In genomic region chr19:4402171-4403004, GRCh38 we compare ENCODE assay signal across 1 cellular context.
TF ChIP-seq lines count a peak whose summit lies in the region.

Gene CHAF1A (plus strand): TSS chr19:4402640. CDS start chr19:4402763, 123 bp downstream.

TF ChIP-seq in HepG2, 621 proteins besides CTCF, POLR2A, EP300 and RAD21 (continued from another document and continues in another):
- TF ChIP-seq, protein P1, sequence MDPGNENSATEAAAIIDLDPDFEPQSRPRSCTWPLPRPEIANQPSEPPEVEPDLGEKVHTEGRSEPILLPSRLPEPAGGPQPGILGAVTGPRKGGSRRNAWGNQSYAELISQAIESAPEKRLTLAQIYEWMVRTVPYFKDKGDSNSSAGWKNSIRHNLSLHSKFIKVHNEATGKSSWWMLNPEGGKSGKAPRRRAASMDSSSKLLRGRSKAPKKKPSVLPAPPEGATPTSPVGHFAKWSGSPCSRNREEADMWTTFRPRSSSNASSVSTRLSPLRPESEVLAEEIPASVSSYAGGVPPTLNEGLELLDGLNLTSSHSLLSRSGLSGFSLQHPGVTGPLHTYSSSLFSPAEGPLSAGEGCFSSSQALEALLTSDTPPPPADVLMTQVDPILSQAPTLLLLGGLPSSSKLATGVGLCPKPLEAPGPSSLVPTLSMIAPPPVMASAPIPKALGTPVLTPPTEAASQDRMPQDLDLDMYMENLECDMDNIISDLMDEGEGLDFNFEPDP (CRISPR knock-in tag; conservative IDR thresholded peaks at IDR 0.05), result no peak
- TF ChIP-seq ZNF362 (CRISPR knock-in tag; IDR thresholded peaks at IDR 0.05; ENCODE audit: borderline replicate concordance), result no peak
- no peak for TF ChIP-seq LCORL (IDR thresholded peaks at IDR 0.05)
- TF ChIP-seq LCORL (CRISPR knock-in tag; IDR thresholded peaks at IDR 0.05), result no peak
- TF ChIP-seq JUN (CRISPR knock-in tag; IDR thresholded peaks at IDR 0.05), result no peak
- no peak for TF ChIP-seq ZNF550 (CRISPR knock-in tag; IDR thresholded peaks at IDR 0.05; ENCODE audit: borderline replicate concordance)
- no peak for TF ChIP-seq ZNF274 (CRISPR knock-in tag; IDR thresholded peaks at IDR 0.05)
- TF ChIP-seq, protein P2, sequence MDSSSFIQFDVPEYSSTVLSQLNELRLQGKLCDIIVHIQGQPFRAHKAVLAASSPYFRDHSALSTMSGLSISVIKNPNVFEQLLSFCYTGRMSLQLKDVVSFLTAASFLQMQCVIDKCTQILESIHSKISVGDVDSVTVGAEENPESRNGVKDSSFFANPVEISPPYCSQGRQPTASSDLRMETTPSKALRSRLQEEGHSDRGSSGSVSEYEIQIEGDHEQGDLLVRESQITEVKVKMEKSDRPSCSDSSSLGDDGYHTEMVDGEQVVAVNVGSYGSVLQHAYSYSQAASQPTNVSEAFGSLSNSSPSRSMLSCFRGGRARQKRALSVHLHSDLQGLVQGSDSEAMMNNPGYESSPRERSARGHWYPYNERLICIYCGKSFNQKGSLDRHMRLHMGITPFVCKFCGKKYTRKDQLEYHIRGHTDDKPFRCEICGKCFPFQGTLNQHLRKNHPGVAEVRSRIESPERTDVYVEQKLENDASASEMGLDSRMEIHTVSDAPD (CRISPR knock-in tag; IDR thresholded peaks at IDR 0.05), result no peak
- peak; percentile 30; the same call in 1 of the 2 replicates for TF ChIP-seq ZNF563 (CRISPR knock-in tag; IDR thresholded peaks at IDR 0.05)
- TF ChIP-seq ZBTB38 (CRISPR knock-in tag; IDR thresholded peaks at IDR 0.05), result no peak
- peak; percentile 47; the same call in 1 of the 2 replicates for TF ChIP-seq ZSCAN31 (CRISPR knock-in tag; IDR thresholded peaks at IDR 0.05; ENCODE audit: low read depth)
- no peak for TF ChIP-seq EHMT2 (IDR thresholded peaks at IDR 0.05; ENCODE audit: borderline replicate concordance, low read depth, low read length)
- TF ChIP-seq RBFOX2 (IDR thresholded peaks at IDR 0.05; ENCODE audit: low read depth, low read length), result peak; percentile 76
- no peak for TF ChIP-seq CSRNP2 (CRISPR knock-in tag; conservative IDR thresholded peaks at IDR 0.05; ENCODE audit: low read depth)
- TF ChIP-seq TBX3 (IDR thresholded peaks at IDR 0.05; ENCODE audit: borderline replicate concordance), result no peak
- no peak for TF ChIP-seq CENPT (CRISPR knock-in tag; IDR thresholded peaks at IDR 0.05; ENCODE audit: low read depth)
- TF ChIP-seq ZNF205 (CRISPR knock-in tag; IDR thresholded peaks at IDR 0.05), result no peak
- peak; percentile 61 for TF ChIP-seq POGZ (CRISPR knock-in tag; IDR thresholded peaks at IDR 0.05)
- peak; percentile 74 for TF ChIP-seq GABPB1 (CRISPR knock-in tag; IDR thresholded peaks at IDR 0.05)
- no peak for TF ChIP-seq SRSF1 (optimal IDR thresholded peaks at IDR 0.05; ENCODE audit: low read depth, low read length)
- TF ChIP-seq ZNF720 (CRISPR knock-in tag; IDR thresholded peaks at IDR 0.05), result no peak
- TF ChIP-seq, protein P3, sequence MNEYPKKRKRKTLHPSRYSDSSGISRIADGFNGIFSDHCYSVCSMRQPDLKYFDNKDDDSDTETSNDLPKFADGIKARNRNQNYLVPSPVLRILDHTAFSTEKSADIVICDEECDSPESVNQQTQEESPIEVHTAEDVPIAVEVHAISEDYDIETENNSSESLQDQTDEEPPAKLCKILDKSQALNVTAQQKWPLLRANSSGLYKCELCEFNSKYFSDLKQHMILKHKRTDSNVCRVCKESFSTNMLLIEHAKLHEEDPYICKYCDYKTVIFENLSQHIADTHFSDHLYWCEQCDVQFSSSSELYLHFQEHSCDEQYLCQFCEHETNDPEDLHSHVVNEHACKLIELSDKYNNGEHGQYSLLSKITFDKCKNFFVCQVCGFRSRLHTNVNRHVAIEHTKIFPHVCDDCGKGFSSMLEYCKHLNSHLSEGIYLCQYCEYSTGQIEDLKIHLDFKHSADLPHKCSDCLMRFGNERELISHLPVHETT (CRISPR knock-in tag; conservative IDR thresholded peaks at IDR 0.05), result no peak; the same call in 1 of the 2 replicates
- no peak for TF ChIP-seq ZNF296 (CRISPR knock-in tag; conservative IDR thresholded peaks at IDR 0.05)
- TF ChIP-seq CAMTA2 (CRISPR knock-in tag; IDR thresholded peaks at IDR 0.05; ENCODE audit: borderline replicate concordance), result no peak
- 0 out of 2 replicates have a peak, but pooled peaks have one; percentile 26 for TF ChIP-seq ZNF777 (CRISPR knock-in tag; IDR thresholded peaks at IDR 0.05)
- TF ChIP-seq HOXA5 (CRISPR knock-in tag; IDR thresholded peaks at IDR 0.05), result no peak
- TF ChIP-seq RNF219 (CRISPR knock-in tag; IDR thresholded peaks at IDR 0.05), result no peak
- TF ChIP-seq ZNF660 (CRISPR knock-in tag; IDR thresholded peaks at IDR 0.05; ENCODE audit: borderline replicate concordance, low read depth), result no peak
- no peak for TF ChIP-seq HOXD1 (CRISPR knock-in tag; IDR thresholded peaks at IDR 0.05)
- no peak for TF ChIP-seq TP53 (CRISPR knock-in tag; conservative IDR thresholded peaks at IDR 0.05)
- TF ChIP-seq UBTF (CRISPR knock-in tag; IDR thresholded peaks at IDR 0.05), result peak; percentile 10; the same call in 1 of the 2 replicates
- no peak for TF ChIP-seq SRY (CRISPR knock-in tag; IDR thresholded peaks at IDR 0.05)
- TF ChIP-seq, protein P4, sequence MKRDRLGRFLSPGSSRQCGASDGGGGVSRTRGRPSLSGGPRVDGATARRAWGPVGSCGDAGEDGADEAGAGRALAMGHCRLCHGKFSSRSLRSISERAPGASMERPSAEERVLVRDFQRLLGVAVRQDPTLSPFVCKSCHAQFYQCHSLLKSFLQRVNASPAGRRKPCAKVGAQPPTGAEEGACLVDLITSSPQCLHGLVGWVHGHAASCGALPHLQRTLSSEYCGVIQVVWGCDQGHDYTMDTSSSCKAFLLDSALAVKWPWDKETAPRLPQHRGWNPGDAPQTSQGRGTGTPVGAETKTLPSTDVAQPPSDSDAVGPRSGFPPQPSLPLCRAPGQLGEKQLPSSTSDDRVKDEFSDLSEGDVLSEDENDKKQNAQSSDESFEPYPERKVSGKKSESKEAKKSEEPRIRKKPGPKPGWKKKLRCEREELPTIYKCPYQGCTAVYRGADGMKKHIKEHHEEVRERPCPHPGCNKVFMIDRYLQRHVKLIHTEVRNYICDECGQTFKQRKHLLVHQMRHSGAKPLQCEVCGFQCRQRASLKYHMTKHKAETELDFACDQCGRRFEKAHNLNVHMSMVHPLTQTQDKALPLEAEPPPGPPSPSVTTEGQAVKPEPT (CRISPR knock-in tag; IDR thresholded peaks at IDR 0.05; ENCODE audit: low read depth), result peak; percentile 88; the same call in 1 of the 2 replicates
- TF ChIP-seq ZNF569 (CRISPR knock-in tag; IDR thresholded peaks at IDR 0.05; ENCODE audit: borderline replicate concordance), result no peak
- TF ChIP-seq SAFB2 (CRISPR knock-in tag; IDR thresholded peaks at IDR 0.05; ENCODE audit: borderline replicate concordance, low read depth), result no peak
- no peak for TF ChIP-seq TRAFD1 (CRISPR knock-in tag; IDR thresholded peaks at IDR 0.05; ENCODE audit: borderline replicate concordance)
- TF ChIP-seq TFAP4 (IDR thresholded peaks at IDR 0.05; ENCODE audit: borderline replicate concordance, low read depth), result no peak
- peak; percentile 53; the same call in 1 of the 2 replicates for TF ChIP-seq ZBTB3 (CRISPR knock-in tag; IDR thresholded peaks at IDR 0.05; ENCODE audit: borderline replicate concordance, low read depth)
- TF ChIP-seq, protein P5, sequence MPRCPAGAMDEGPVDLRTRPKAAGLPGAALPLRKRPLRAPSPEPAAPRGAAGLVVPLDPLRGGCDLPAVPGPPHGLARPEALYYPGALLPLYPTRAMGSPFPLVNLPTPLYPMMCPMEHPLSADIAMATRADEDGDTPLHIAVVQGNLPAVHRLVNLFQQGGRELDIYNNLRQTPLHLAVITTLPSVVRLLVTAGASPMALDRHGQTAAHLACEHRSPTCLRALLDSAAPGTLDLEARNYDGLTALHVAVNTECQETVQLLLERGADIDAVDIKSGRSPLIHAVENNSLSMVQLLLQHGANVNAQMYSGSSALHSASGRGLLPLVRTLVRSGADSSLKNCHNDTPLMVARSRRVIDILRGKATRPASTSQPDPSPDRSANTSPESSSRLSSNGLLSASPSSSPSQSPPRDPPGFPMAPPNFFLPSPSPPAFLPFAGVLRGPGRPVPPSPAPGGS (CRISPR knock-in tag; IDR thresholded peaks at IDR 0.05), result peak; percentile 6; the same call in 1 of the 2 replicates
- TF ChIP-seq KLF16 (CRISPR knock-in tag; IDR thresholded peaks at IDR 0.05), result peak in 1 of 2 experiments; percentile 47; a peak in 2 of 4 replicates
- peak; percentile 69 for TF ChIP-seq ZFX (CRISPR knock-in tag; IDR thresholded peaks at IDR 0.05; ENCODE audit: low read depth)
- TF ChIP-seq, protein P6, sequence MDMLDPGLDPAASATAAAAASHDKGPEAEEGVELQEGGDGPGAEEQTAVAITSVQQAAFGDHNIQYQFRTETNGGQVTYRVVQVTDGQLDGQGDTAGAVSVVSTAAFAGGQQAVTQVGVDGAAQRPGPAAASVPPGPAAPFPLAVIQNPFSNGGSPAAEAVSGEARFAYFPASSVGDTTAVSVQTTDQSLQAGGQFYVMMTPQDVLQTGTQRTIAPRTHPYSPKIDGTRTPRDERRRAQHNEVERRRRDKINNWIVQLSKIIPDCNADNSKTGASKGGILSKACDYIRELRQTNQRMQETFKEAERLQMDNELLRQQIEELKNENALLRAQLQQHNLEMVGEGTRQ (IDR thresholded peaks at IDR 0.05; ENCODE audit: low read depth, low read length), result peak; percentile 94
- TF ChIP-seq, protein P6 (CRISPR knock-in tag; IDR thresholded peaks at IDR 0.05; ENCODE audit: borderline replicate concordance), result peak; percentile 93; the same call in 1 of the 2 replicates
